In genomic region chr5:138508958-138509357, GRCh38 we compare ENCODE assay signal across 26 cellular contexts. TPM values are rescaled to one million over a fixed set of nuclear protein-coding genes. Genes with fewer than 3 reads are reported as not detected.
DNase-seq lines count a peak whose midpoint lies in the region; ATAC-seq and TF ChIP-seq lines count a peak whose summit lies in the region.
"Had no signal": no experiment of that assay in that cellular context is flagged by ENCODE, and none has a peak within 500 bp of the region (broad histone marks: within the 10 kb centered on the region; RNA-seq: fewer than 3 reads in every experiment).

No MANE protein-coding gene starts in this region.

- H3K9me3 ChIP-seq in GM23248 (ENCODE audit: low read depth), result no peaks in the 10 kb centered on the region
- H3K9me3 ChIP-seq: ascending aorta, SJSA1 had no signal

- H2AFZ ChIP-seq in GM23248, result no peak overlapping the region
- H2AFZ ChIP-seq: parathyroid adenoma had no signal

- 51 to 53% methylated on average over 3 of the region's 3 CpGs for WGBS in GM23248 (ENCODE audit: low coverage in 1 of 2, low lambda C conversion rate in 2 of 2, missing lambda C conversion rate in 2 of 2), 2 experiments

- H3F3A ChIP-seq in GM23248 (ENCODE audit: insufficient read depth), result peaks cover 54% of the 10 kb centered on the region

- H3K9ac ChIP-seq in GM23248, result peak overlapping the region; percentile 72
- H3K9ac ChIP-seq: KMS-11, parathyroid adenoma had no signal

- no peaks in the 10 kb centered on the region for H3K9me2 ChIP-seq in GM23248 (ENCODE audit: insufficient read depth)

- peaks cover 64% of the 10 kb centered on the region for H3K79me2 ChIP-seq in GM23248 (ENCODE audit: insufficient read depth)
- H3K79me2 ChIP-seq: parathyroid adenoma had no signal

- intact Hi-C loops in activated naive CD4-positive, alpha-beta T cell treated with anti-CD3 and anti-CD28 coated beads for 36 hours (cut with micrococcal nuclease), result no loop called here

- no peak overlapping the region for H3K4me3 Mint-ChIP-seq in activated naive CD4-positive, alpha-beta T cell treated with anti-CD3 and anti-CD28 coated beads for 36 hours
- H3K4me3 Mint-ChIP-seq in stimulated activated effector memory CD8-positive, alpha-beta T cell treated with anti-CD3 and anti-CD28 coated beads, Interleukin-12 subunit alpha, Interleukin-12 subunit beta, amount 100 ng/mL, for 72 hours, result no peak overlapping the region
- H3K4me3 Mint-ChIP-seq: central memory CD8-positive, alpha-beta T cell; nephron had no signal

- H3K4me2 ChIP-seq in GM23248 (ENCODE audit: unreplicated experiment), result peak overlapping the region; percentile 74
- H3K4me2 ChIP-seq: KMS-11 had no signal

- H3K9me3 Mint-ChIP-seq in activated naive CD4-positive, alpha-beta T cell treated with anti-CD3 and anti-CD28 coated beads for 36 hours, result no peaks in the 10 kb centered on the region
- no peaks in the 10 kb centered on the region for H3K9me3 Mint-ChIP-seq in stimulated activated effector memory CD8-positive, alpha-beta T cell treated with anti-CD3 and anti-CD28 coated beads, Interleukin-12 subunit alpha, Interleukin-12 subunit beta, amount 100 ng/mL, for 72 hours
- H3K9me3 Mint-ChIP-seq: central memory CD8-positive, alpha-beta T cell; nephron had no signal

- peaks cover 40% of the 10 kb centered on the region for H3K4me1 ChIP-seq in GM23248 (ENCODE audit: insufficient read depth)
- H3K4me1 ChIP-seq: SJSA1 had no signal

- CTCF ChIA-PET in activated naive CD4-positive, alpha-beta T cell treated with anti-CD3 and anti-CD28 coated beads for 36 hours (lab: Charles Lee), result interaction anchor here (1.2 kb wide), 2 partner anchors 9 to 30 kb away, joined by 3 read pairs; no protein-coding TSS in a partner anchor

- H3K4me3 ChIP-seq in GM23248, result no peak overlapping the region
- H3K4me3 ChIP-seq in fibroblast of villous mesenchyme (ENCODE audit: low read depth, low read length), result no peak overlapping the region
- H3K4me3 ChIP-seq: ascending aorta, SJSA1 had no signal

- no peaks in the 10 kb centered on the region for H3K4me1 Mint-ChIP-seq in activated naive CD4-positive, alpha-beta T cell treated with anti-CD3 and anti-CD28 coated beads for 36 hours (ENCODE audit: low read depth)
- no peaks in the 10 kb centered on the region for H3K4me1 Mint-ChIP-seq in stimulated activated effector memory CD8-positive, alpha-beta T cell treated with anti-CD3 and anti-CD28 coated beads, Interleukin-12 subunit alpha, Interleukin-12 subunit beta, amount 100 ng/mL, for 72 hours
- H3K4me1 Mint-ChIP-seq: central memory CD8-positive, alpha-beta T cell had no signal

- peak overlapping the region; percentile 94 for H3K27ac ChIP-seq in GM23248
- H3K27ac ChIP-seq: ascending aorta, epithelial cell of prostate, KMS-11, parathyroid adenoma, SJSA1 had no signal

- in situ Hi-C loops in GM23248 (cut with MboI), result no loop called here

- no peaks in the 10 kb centered on the region for H3K27me3 Mint-ChIP-seq in activated naive CD4-positive, alpha-beta T cell treated with anti-CD3 and anti-CD28 coated beads for 36 hours (ENCODE audit: low read depth)
- H3K27me3 Mint-ChIP-seq: central memory CD8-positive, alpha-beta T cell had no signal

- DNase-seq in activated naive CD4-positive, alpha-beta T cell treated with anti-CD3 and anti-CD28 coated beads for 36 hours, result no peak
- no peak for DNase-seq in activated naive CD4-positive, alpha-beta T cell treated with anti-CD3 and anti-CD28 coated beads, Interleukin-2, amount 50 U/mL, for 16 hours
- DNase-seq in GM23248 (peak; percentile 63), fibroblast of villous mesenchyme (ENCODE audit: low read depth) (peak; percentile 17), SW 1271 (lab: John Stamatoyannopoulos, UW) (no peak), cortex of kidney (lab: John Stamatoyannopoulos, UW) (no peak)
- DNase-seq in stimulated activated effector memory CD8-positive, alpha-beta T cell treated with anti-CD3 and anti-CD28 coated beads, Interleukin-12 subunit alpha, Interleukin-12 subunit beta, amount 100 ng/mL, for 72 hours (ENCODE audit: low spot score in 2 of 2), result no peak
- DNase-seq: activated CD4-positive, CD25-positive, alpha-beta regulatory T cell treated with anti-CD3 and anti-CD28 coated beads, Interleukin-2, amount 50 U/mL, for 72 hours; activated naive CD4-positive, alpha-beta T cell; activated T-cell treated with anti-CD3 and anti-CD28 coated beads, Interleukin-2, amount 50 U/mL, for 1 hour; DMS53; foreskin melanocyte; GDM1; left cardiac atrium; NCI-H1694; NCI-H526 treated with DMSO at 0.1 percent for 48 hours; T-helper 1 cell had no signal

- peaks cover 57% of the 10 kb centered on the region for H3K36me3 ChIP-seq in GM23248 (ENCODE audit: low read depth)

- H4K20me1 ChIP-seq in GM23248 (ENCODE audit: insufficient read depth), result no peaks in the 10 kb centered on the region

- peaks cover 35% of the 10 kb centered on the region for H3K36me3 Mint-ChIP-seq in activated naive CD4-positive, alpha-beta T cell treated with anti-CD3 and anti-CD28 coated beads for 36 hours (ENCODE audit: low read depth)
- H3K36me3 Mint-ChIP-seq in stimulated activated effector memory CD8-positive, alpha-beta T cell treated with anti-CD3 and anti-CD28 coated beads, Interleukin-12 subunit alpha, Interleukin-12 subunit beta, amount 100 ng/mL, for 72 hours, result peaks cover 75% of the 10 kb centered on the region

- peak overlapping the region; percentile 31 for H3K27ac Mint-ChIP-seq in activated naive CD4-positive, alpha-beta T cell treated with anti-CD3 and anti-CD28 coated beads for 36 hours
- H3K27ac Mint-ChIP-seq in stimulated activated effector memory CD8-positive, alpha-beta T cell treated with anti-CD3 and anti-CD28 coated beads, Interleukin-12 subunit alpha, Interleukin-12 subunit beta, amount 100 ng/mL, for 72 hours, result peak overlapping the region; percentile 5
- H3K27ac Mint-ChIP-seq: nephron had no signal

- no peak for ATAC-seq in stimulated activated effector memory CD8-positive, alpha-beta T cell treated with anti-CD3 and anti-CD28 coated beads, Interleukin-12 subunit alpha, Interleukin-12 subunit beta, amount 100 ng/mL, for 72 hours
- ATAC-seq in HG02973 (IDR thresholded peaks at IDR 0.05; ENCODE audit: unreplicated experiment), result no peak
- ATAC-seq: left cardiac atrium, sciatic nerve had no signal

- no peaks in the 10 kb centered on the region for H3K27me3 ChIP-seq in GM23248 (replicated peaks; ENCODE audit: insufficient read depth)
- H3K27me3 ChIP-seq: ascending aorta, SJSA1 had no signal

- no peak for TF ChIP-seq CTCF in fibroblast of villous mesenchyme (IDR thresholded peaks at IDR 0.05; ENCODE audit: insufficient read depth, low read depth, low read length)

RNA-seq across cellular contexts. Expression of gene ETF1, which starts 34.1 kb away (rescaled TPM):
- 100 to 1,000 TPM in 1 of 2 experiments, 10 to 100 TPM in 1; 99.8 to 107 TPM for total RNA-seq in activated naive CD4-positive, alpha-beta T cell treated with anti-CD3 and anti-CD28 coated beads for 36 hours
- total RNA-seq in GM23248 (2014; rRNA removed; shearing (Covaris generic)), result 124 and 136 TPM in 2 replicates
- 74.1 and 76.0 TPM in 2 replicates for polyA plus RNA-seq in GM23248 (2016; fragmentation: Nextera tagmentation; extraction: Ambion mirVana)
- 126 and 160 TPM in 2 replicates for total RNA-seq in fibroblast of villous mesenchyme

RNA-seq across cellular contexts. Expression of gene EGR1, which starts 43.7 kb away (rescaled TPM):
- 10 to 100 TPM; 20.4 to 20.7 TPM for total RNA-seq in activated naive CD4-positive, alpha-beta T cell treated with anti-CD3 and anti-CD28 coated beads for 36 hours
- total RNA-seq in GM23248 (2014; rRNA removed; shearing (Covaris generic)), result 14.3 and 19.0 TPM in 2 replicates
- polyA plus RNA-seq in GM23248 (2016; fragmentation: Nextera tagmentation; extraction: Ambion mirVana), result 161 and 170 TPM in 2 replicates
- total RNA-seq in fibroblast of villous mesenchyme, result 3.5 and 6.1 TPM in 2 replicates

Comparison
In these comparisons a context has a peak if more than half of its experiments do, and no peak if none do; other contexts are left out.
1. DNase-seq: peak in GM23248 (single experiment) and fibroblast of villous mesenchyme (single experiment); none in activated naive CD4-positive, alpha-beta T cell treated with anti-CD3 and anti-CD28 coated beads for 36 hours (single experiment), activated naive CD4-positive, alpha-beta T cell treated with anti-CD3 and anti-CD28 coated beads, Interleukin-2, amount 50 U/mL, for 16 hours (single experiment), stimulated activated effector memory CD8-positive, alpha-beta T cell treated with anti-CD3 and anti-CD28 coated beads, Interleukin-12 subunit alpha, Interleukin-12 subunit beta, amount 100 ng/mL, for 72 hours (0 of 2), SW 1271 (0 of 2) and cortex of kidney (single experiment).